Comparison of ENCODE assay signal across 1 cellular context in the genomic region with DNA sequence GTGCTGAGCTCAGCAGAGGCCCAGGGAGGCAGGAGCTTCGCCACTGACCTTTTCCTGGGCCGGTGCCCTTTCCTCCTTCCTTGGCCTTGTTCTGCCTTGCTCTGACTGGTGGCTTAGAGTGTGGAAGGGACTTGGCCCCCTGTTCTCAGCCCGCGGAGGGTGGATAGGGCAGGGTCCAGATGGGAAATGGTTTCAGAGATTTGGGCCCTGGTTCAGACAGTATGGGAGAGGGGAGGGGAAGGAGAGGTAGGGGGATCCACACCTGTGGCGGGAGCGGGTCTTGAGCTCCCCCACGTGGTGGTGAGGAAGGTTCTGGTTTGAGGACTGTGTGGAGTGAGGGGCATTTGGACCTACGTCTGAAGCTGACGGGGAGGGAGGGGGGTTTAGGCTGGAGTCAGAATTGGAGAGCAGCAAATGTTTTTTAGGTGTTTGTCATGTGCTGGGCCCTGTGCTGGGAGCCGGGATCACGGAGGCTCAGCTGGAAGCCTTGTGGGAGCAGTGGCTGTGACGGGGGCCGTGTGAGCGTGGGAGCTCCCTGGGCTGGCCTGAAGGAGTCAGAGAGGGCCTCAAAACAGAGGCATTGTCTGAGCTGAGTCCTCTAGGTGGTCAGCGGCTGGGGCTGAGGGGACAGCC.
TF ChIP-seq lines count a peak whose summit lies in the region.

No MANE protein-coding gene starts in this region.

TF ChIP-seq in Ishikawa, 13 proteins besides CTCF, POLR2A, EP300 and RAD21:
- TF ChIP-seq TCF12 (IDR thresholded peaks at IDR 0.05; ENCODE audit: low read depth) = no peak
- no peak for TF ChIP-seq TAF1 (IDR thresholded peaks at IDR 0.05; ENCODE audit: low read depth)
- no peak for TF ChIP-seq TEAD4 (IDR thresholded peaks at IDR 0.05)
- TF ChIP-seq, protein P1, sequence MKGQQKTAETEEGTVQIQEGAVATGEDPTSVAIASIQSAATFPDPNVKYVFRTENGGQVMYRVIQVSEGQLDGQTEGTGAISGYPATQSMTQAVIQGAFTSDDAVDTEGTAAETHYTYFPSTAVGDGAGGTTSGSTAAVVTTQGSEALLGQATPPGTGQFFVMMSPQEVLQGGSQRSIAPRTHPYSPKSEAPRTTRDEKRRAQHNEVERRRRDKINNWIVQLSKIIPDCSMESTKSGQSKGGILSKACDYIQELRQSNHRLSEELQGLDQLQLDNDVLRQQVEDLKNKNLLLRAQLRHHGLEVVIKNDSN (IDR thresholded peaks at IDR 0.05) = no peak
- no peak for TF ChIP-seq NFIC (IDR thresholded peaks at IDR 0.05)
- no peak for TF ChIP-seq REST (IDR thresholded peaks at IDR 0.05; ENCODE audit: low read depth)
- TF ChIP-seq CREB1 (IDR thresholded peaks at IDR 0.05; ENCODE audit: low read depth) = no peak
- no peak for TF ChIP-seq YY1 (IDR thresholded peaks at IDR 0.05; ENCODE audit: low read depth)
- TF ChIP-seq EGR1 (IDR thresholded peaks at IDR 0.05) = no peak
- TF ChIP-seq, protein P2, sequence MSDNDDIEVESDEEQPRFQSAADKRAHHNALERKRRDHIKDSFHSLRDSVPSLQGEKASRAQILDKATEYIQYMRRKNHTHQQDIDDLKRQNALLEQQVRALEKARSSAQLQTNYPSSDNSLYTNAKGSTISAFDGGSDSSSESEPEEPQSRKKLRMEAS (IDR thresholded peaks at IDR 0.05) = no peak
- no peak for TF ChIP-seq CEBPB (IDR thresholded peaks at IDR 0.05)
- no peak for TF ChIP-seq FOXM1 (IDR thresholded peaks at IDR 0.05; ENCODE audit: borderline replicate concordance, low read depth)
- TF ChIP-seq ZBTB7A (IDR thresholded peaks at IDR 0.05; ENCODE audit: low read depth) = no peak
TF ChIP-seq in Ishikawa: peak in this region for 0.
